ENCODE assay signal across 1 cellular context in the genomic region with DNA sequence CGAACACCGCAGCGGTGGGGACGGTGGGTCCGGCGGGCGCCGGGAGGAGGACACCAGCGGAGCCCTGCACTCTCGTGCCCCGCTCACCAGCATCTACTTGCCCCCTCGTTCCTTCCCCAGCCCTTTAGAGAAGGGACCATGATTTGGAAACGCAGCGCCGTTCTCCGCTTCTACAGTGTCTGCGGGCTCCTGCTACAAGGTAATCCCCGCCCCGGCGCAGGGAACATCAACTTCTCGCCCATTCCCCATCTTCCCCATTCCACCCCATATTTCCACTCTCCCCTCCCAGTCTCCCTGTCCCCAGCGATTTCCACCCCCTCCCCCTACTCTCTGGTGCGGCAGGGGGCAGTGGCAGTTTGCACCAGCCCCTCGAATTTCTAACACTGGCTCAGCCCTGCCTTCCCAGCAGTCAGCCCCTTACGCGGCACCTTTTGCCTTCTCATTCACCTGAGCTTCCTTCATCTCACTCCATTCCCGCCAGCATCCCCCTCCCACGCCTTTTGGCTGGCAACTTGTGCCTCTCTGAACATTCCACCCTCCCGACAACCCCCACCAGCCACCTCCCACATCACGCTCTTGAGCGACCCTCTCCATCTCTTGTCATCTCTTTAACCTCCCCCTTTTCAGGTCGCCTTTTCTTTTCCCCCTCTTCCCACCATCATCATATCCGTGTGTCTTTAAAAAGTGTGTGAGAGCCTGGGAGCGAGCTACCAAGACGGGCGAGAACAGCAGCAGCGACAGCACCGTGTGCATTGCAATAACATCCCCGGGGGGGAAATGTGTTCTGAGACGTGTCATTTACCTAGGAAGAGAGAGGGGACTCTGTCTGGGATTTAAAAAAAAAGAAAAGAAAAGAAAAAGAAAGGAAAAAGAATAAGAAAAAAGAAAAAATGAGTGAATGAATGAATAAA.
TF ChIP-seq lines count a peak whose summit lies in the region.

No MANE protein-coding gene starts in this region.

TF ChIP-seq in H1, 55 proteins besides CTCF, POLR2A, EP300 and RAD21:
- TF ChIP-seq, protein P1, sequence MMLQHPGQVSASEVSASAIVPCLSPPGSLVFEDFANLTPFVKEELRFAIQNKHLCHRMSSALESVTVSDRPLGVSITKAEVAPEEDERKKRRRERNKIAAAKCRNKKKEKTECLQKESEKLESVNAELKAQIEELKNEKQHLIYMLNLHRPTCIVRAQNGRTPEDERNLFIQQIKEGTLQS (IDR thresholded peaks at IDR 0.05; ENCODE audit: insufficient read depth, low read depth, low read length): no peak
- no peak for TF ChIP-seq CHD1 (IDR thresholded peaks at IDR 0.05; ENCODE audit: low read depth, low read length)
- TF ChIP-seq JUN (IDR thresholded peaks at IDR 0.05; ENCODE audit: low read depth, low read length): no peak
- peak; percentile 25; the same call in 1 of the 2 replicates for TF ChIP-seq TBP (IDR thresholded peaks at IDR 0.05; ENCODE audit: low read depth, low read length)
- TF ChIP-seq SAP30 (IDR thresholded peaks at IDR 0.05; ENCODE audit: insufficient read depth, insufficient replicate concordance, low read length): peak; percentile 81
- TF ChIP-seq, protein P2, sequence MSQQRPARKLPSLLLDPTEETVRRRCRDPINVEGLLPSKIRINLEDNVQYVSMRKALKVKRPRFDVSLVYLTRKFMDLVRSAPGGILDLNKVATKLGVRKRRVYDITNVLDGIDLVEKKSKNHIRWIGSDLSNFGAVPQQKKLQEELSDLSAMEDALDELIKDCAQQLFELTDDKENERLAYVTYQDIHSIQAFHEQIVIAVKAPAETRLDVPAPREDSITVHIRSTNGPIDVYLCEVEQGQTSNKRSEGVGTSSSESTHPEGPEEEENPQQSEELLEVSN (IDR thresholded peaks at IDR 0.05): no peak
- TF ChIP-seq TAF7 (optimal IDR thresholded peaks at IDR 0.05; ENCODE audit: borderline replicate concordance, low read depth, low read length): peak; percentile 48
- no peak for TF ChIP-seq RFX5 (IDR thresholded peaks at IDR 0.05; ENCODE audit: borderline replicate concordance, low read depth, low read length)
- no peak for TF ChIP-seq FOSL1 (IDR thresholded peaks at IDR 0.05; ENCODE audit: insufficient read depth, low read depth, low read length)
- TF ChIP-seq YY1 (IDR thresholded peaks at IDR 0.05; ENCODE audit: low read depth, low read length): no peak
- no peak for TF ChIP-seq EZH2 (IDR thresholded peaks at IDR 0.05; ENCODE audit: low read depth, low read length, severe bottlenecking)
- TF ChIP-seq GABPA (IDR thresholded peaks at IDR 0.05; ENCODE audit: borderline replicate concordance, insufficient read depth, low read length): no peak
- TF ChIP-seq POU5F1 (IDR thresholded peaks at IDR 0.05; ENCODE audit: low read depth, low read length): no peak
- TF ChIP-seq SIX5 (IDR thresholded peaks at IDR 0.05; ENCODE audit: low read depth, low read length): no peak
- peak; percentile 68 for TF ChIP-seq SP1 (IDR thresholded peaks at IDR 0.05; ENCODE audit: low read depth, low read length)
- TF ChIP-seq JUND (IDR thresholded peaks at IDR 0.05; ENCODE audit: low read length): no peak
- TF ChIP-seq, protein P3, sequence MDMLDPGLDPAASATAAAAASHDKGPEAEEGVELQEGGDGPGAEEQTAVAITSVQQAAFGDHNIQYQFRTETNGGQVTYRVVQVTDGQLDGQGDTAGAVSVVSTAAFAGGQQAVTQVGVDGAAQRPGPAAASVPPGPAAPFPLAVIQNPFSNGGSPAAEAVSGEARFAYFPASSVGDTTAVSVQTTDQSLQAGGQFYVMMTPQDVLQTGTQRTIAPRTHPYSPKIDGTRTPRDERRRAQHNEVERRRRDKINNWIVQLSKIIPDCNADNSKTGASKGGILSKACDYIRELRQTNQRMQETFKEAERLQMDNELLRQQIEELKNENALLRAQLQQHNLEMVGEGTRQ (IDR thresholded peaks at IDR 0.05; ENCODE audit: low read length): no peak
- no peak for TF ChIP-seq NANOG (IDR thresholded peaks at IDR 0.05; ENCODE audit: insufficient read depth, low read depth, low read length, poor library complexity, severe bottlenecking)
- TF ChIP-seq TAF1 (IDR thresholded peaks at IDR 0.05; ENCODE audit: low read depth, low read length): 0 out of 2 replicates have a peak, but pooled peaks have one; percentile 12
- TF ChIP-seq BRCA1 (IDR thresholded peaks at IDR 0.05; ENCODE audit: low read depth, low read length): no peak
- peak; percentile 85 for TF ChIP-seq KDM4A (IDR thresholded peaks at IDR 0.05; ENCODE audit: low read depth, low read length, severe bottlenecking)
- TF ChIP-seq CREB1 (IDR thresholded peaks at IDR 0.05): no peak
- TF ChIP-seq MAFK (IDR thresholded peaks at IDR 0.05; ENCODE audit: low read depth, low read length): no peak
- TF ChIP-seq CBX5 (IDR thresholded peaks at IDR 0.05; ENCODE audit: low read depth, low read length): no peak
- peak; percentile 78 for TF ChIP-seq ASH2L (IDR thresholded peaks at IDR 0.05; ENCODE audit: low read length)
- no peak for TF ChIP-seq SRF (IDR thresholded peaks at IDR 0.05; ENCODE audit: low read depth, low read length)
- TF ChIP-seq, protein P4, sequence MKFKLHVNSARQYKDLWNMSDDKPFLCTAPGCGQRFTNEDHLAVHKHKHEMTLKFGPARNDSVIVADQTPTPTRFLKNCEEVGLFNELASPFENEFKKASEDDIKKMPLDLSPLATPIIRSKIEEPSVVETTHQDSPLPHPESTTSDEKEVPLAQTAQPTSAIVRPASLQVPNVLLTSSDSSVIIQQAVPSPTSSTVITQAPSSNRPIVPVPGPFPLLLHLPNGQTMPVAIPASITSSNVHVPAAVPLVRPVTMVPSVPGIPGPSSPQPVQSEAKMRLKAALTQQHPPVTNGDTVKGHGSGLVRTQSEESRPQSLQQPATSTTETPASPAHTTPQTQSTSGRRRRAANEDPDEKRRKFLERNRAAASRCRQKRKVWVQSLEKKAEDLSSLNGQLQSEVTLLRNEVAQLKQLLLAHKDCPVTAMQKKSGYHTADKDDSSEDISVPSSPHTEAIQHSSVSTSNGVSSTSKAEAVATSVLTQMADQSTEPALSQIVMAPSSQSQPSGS (IDR thresholded peaks at IDR 0.05; ENCODE audit: low read length): no peak
- no peak for TF ChIP-seq SUZ12 (IDR thresholded peaks at IDR 0.05; ENCODE audit: low read length)
- no peak for TF ChIP-seq HDAC6 (IDR thresholded peaks at IDR 0.05; ENCODE audit: low read depth, low read length)
- TF ChIP-seq RXRA (IDR thresholded peaks at IDR 0.05; ENCODE audit: insufficient read depth, low read depth, low read length): no peak
- no peak for TF ChIP-seq PHF8 (conservative IDR thresholded peaks at IDR 0.05; ENCODE audit: low read depth, low read length)
- no peak; the same call in 1 of the 2 replicates for TF ChIP-seq POLR2AphosphoS5 (IDR thresholded peaks at IDR 0.05; ENCODE audit: low read depth, low read length)
- TF ChIP-seq SIN3A (conservative IDR thresholded peaks at IDR 0.05 in 1 of 2, IDR thresholded peaks at IDR 0.05 in 1 of 2; ENCODE audit: low read depth in 1 of 2, low read length in 2 of 2): 0 out of 4 replicates have a peak, but pooled peaks have one; percentile 21 to 26
- TF ChIP-seq CHD2 (IDR thresholded peaks at IDR 0.05; ENCODE audit: low read length): 0 out of 2 replicates have a peak, but pooled peaks have one; percentile 9
- no peak for TF ChIP-seq KDM1A (IDR thresholded peaks at IDR 0.05; ENCODE audit: borderline replicate concordance, low read length)
- TF ChIP-seq CTBP2 (IDR thresholded peaks at IDR 0.05; ENCODE audit: borderline replicate concordance, insufficient read depth, insufficient read length, low read length): no peak
- TF ChIP-seq CBX8 (IDR thresholded peaks at IDR 0.05; ENCODE audit: borderline replicate concordance, low read depth, low read length): no peak
- TF ChIP-seq EGR1 (IDR thresholded peaks at IDR 0.05; ENCODE audit: borderline replicate concordance, low read depth, low read length): peak; percentile 54; the same call in 1 of the 2 replicates
- TF ChIP-seq KDM5A (IDR thresholded peaks at IDR 0.05; ENCODE audit: low read length): no peak
- no peak for TF ChIP-seq TCF12 (IDR thresholded peaks at IDR 0.05; ENCODE audit: low read depth, low read length)
- TF ChIP-seq ZNF274 (IDR thresholded peaks at IDR 0.05; ENCODE audit: borderline replicate concordance, extremely low read depth, low read length): no peak
- TF ChIP-seq SP4 (IDR thresholded peaks at IDR 0.05; ENCODE audit: low read length): 0 out of 2 replicates have a peak, but pooled peaks have one; percentile 44
- TF ChIP-seq TEAD4 (IDR thresholded peaks at IDR 0.05; ENCODE audit: low read depth, low read length): no peak
- TF ChIP-seq RBBP5 (IDR thresholded peaks at IDR 0.05; ENCODE audit: borderline replicate concordance, low read depth, low read length): peak; percentile 70
- TF ChIP-seq RNF2 (IDR thresholded peaks at IDR 0.05; ENCODE audit: borderline replicate concordance, low read depth, low read length, missing control alignments, poor library complexity, severe bottlenecking): no peak
- TF ChIP-seq NRF1 (IDR thresholded peaks at IDR 0.05; ENCODE audit: low read depth, low read length): no peak
- TF ChIP-seq, protein P5, sequence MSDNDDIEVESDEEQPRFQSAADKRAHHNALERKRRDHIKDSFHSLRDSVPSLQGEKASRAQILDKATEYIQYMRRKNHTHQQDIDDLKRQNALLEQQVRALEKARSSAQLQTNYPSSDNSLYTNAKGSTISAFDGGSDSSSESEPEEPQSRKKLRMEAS (IDR thresholded peaks at IDR 0.05): no peak
- TF ChIP-seq, protein P6, sequence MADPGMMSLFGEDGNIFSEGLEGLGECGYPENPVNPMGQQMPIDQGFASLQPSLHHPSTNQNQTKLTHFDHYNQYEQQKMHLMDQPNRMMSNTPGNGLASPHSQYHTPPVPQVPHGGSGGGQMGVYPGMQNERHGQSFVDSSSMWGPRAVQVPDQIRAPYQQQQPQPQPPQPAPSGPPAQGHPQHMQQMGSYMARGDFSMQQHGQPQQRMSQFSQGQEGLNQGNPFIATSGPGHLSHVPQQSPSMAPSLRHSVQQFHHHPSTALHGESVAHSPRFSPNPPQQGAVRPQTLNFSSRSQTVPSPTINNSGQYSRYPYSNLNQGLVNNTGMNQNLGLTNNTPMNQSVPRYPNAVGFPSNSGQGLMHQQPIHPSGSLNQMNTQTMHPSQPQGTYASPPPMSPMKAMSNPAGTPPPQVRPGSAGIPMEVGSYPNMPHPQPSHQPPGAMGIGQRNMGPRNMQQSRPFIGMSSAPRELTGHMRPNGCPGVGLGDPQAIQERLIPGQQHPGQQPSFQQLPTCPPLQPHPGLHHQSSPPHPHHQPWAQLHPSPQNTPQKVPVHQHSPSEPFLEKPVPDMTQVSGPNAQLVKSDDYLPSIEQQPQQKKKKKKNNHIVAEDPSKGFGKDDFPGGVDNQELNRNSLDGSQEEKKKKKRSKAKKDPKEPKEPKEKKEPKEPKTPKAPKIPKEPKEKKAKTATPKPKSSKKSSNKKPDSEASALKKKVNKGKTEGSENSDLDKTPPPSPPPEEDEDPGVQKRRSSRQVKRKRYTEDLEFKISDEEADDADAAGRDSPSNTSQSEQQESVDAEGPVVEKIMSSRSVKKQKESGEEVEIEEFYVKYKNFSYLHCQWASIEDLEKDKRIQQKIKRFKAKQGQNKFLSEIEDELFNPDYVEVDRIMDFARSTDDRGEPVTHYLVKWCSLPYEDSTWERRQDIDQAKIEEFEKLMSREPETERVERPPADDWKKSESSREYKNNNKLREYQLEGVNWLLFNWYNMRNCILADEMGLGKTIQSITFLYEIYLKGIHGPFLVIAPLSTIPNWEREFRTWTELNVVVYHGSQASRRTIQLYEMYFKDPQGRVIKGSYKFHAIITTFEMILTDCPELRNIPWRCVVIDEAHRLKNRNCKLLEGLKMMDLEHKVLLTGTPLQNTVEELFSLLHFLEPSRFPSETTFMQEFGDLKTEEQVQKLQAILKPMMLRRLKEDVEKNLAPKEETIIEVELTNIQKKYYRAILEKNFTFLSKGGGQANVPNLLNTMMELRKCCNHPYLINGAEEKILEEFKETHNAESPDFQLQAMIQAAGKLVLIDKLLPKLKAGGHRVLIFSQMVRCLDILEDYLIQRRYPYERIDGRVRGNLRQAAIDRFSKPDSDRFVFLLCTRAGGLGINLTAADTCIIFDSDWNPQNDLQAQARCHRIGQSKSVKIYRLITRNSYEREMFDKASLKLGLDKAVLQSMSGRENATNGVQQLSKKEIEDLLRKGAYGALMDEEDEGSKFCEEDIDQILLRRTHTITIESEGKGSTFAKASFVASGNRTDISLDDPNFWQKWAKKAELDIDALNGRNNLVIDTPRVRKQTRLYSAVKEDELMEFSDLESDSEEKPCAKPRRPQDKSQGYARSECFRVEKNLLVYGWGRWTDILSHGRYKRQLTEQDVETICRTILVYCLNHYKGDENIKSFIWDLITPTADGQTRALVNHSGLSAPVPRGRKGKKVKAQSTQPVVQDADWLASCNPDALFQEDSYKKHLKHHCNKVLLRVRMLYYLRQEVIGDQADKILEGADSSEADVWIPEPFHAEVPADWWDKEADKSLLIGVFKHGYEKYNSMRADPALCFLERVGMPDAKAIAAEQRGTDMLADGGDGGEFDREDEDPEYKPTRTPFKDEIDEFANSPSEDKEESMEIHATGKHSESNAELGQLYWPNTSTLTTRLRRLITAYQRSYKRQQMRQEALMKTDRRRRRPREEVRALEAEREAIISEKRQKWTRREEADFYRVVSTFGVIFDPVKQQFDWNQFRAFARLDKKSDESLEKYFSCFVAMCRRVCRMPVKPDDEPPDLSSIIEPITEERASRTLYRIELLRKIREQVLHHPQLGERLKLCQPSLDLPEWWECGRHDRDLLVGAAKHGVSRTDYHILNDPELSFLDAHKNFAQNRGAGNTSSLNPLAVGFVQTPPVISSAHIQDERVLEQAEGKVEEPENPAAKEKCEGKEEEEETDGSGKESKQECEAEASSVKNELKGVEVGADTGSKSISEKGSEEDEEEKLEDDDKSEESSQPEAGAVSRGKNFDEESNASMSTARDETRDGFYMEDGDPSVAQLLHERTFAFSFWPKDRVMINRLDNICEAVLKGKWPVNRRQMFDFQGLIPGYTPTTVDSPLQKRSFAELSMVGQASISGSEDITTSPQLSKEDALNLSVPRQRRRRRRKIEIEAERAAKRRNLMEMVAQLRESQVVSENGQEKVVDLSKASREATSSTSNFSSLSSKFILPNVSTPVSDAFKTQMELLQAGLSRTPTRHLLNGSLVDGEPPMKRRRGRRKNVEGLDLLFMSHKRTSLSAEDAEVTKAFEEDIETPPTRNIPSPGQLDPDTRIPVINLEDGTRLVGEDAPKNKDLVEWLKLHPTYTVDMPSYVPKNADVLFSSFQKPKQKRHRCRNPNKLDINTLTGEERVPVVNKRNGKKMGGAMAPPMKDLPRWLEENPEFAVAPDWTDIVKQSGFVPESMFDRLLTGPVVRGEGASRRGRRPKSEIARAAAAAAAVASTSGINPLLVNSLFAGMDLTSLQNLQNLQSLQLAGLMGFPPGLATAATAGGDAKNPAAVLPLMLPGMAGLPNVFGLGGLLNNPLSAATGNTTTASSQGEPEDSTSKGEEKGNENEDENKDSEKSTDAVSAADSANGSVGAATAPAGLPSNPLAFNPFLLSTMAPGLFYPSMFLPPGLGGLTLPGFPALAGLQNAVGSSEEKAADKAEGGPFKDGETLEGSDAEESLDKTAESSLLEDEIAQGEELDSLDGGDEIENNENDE (IDR thresholded peaks at IDR 0.05; ENCODE audit: insufficient replicate concordance, low read length): no peak
